Comparison of ENCODE assay signal across 8 cellular contexts in genomic region chr1:53945433-53946251, GRCh38. TPM values are rescaled to one million over a fixed set of nuclear protein-coding genes. Genes with fewer than 3 reads are reported as not detected.
DNase-seq lines count a peak whose midpoint lies in the region; ATAC-seq, FAIRE-seq and TF ChIP-seq lines count a peak whose summit lies in the region.

Gene IFT25 (minus strand): TSS chr1:53945699. CDS start chr1:53940082, 5,617 bp downstream.

- 0 to 1% methylated on average over 3 to 42 of the region's 90 CpGs for WGBS in transverse colon (ENCODE audit: low coverage in 1 of 2), 2 donors

- peak within 1 kb of the TSS; percentile 86 for H3K9ac ChIP-seq in adipocyte (ENCODE audit: low read length)

- in situ Hi-C loops in transverse colon (cut with MboI; ENCODE audit: low pct_ligation_motif_present in 1 of 4, low pct_unique_long_range_greater_than_20kb in 1 of 4, low sequenced_read_pairs in 3 of 4): loop anchor here in 1 of 4 donors (25.0 kb wide), 1 partner anchor 92 kb away; no protein-coding TSS in a partner anchor

- FAIRE-seq in GM12892 (lab: Jason Lieb, UNC): no peak

- H3K4me1 ChIP-seq in adipocyte (ENCODE audit: control insufficient read depth, insufficient read depth, low read length) (peaks cover 23% of the 10 kb centered on the region), cardiac muscle cell (ENCODE audit: low read depth) (peaks cover 13% of the 10 kb centered on the region), transverse colon (peaks cover 10 to 39% (median 19%) of the 10 kb centered on the region in 4 donors)

- TF ChIP-seq EP300 in transverse colon (IDR thresholded peaks at IDR 0.05; ENCODE audit: low read depth): no peak

- H3K27ac ChIP-seq in cardiac muscle cell: peak within 1 kb of the TSS; percentile 91
- peak within 1 kb of the TSS; percentile 87 to 94 (median 92) for H3K27ac ChIP-seq in transverse colon

- ATAC-seq in HG02798 (IDR thresholded peaks at IDR 0.05; ENCODE audit: poor library complexity, unreplicated experiment): peak; percentile 80

- DNase-seq in GM12892 (ENCODE audit: insufficient read length) (peak; percentile 77), NCI-H1417 treated with DMSO at 0.1 percent for 48 hours (lab: John Stamatoyannopoulos, UW) (peak; percentile 80), T follicular helper cell (ENCODE audit: low read depth) (peak; percentile 98), adipocyte (ENCODE audit: low read depth) (peak; percentile 99), cardiac muscle cell (ENCODE audit: low read depth in 1 of 2, low spot score in 1 of 2) (peak; percentile 96 to 99), pons (ENCODE audit: low spot score) (peak; percentile 95), transverse colon (peak; percentile 99)

- no peaks in the 10 kb centered on the region for H3K36me3 ChIP-seq in adipocyte (ENCODE audit: control insufficient read depth, insufficient read depth, low read length, severe bottlenecking)
- no peaks in the 10 kb centered on the region for H3K36me3 ChIP-seq in cardiac muscle cell
- no peaks in the 10 kb centered on the region for H3K36me3 ChIP-seq in transverse colon

- no peaks in the 10 kb centered on the region for H3K9me3 ChIP-seq in adipocyte (ENCODE audit: control insufficient read depth, low read length)
- H3K9me3 ChIP-seq in cardiac muscle cell (ENCODE audit: low read depth): no peaks in the 10 kb centered on the region
- no peaks in the 10 kb centered on the region for H3K9me3 ChIP-seq in transverse colon

- TF ChIP-seq POLR2A in GM12892 (IDR thresholded peaks at IDR 0.05; ENCODE audit: low read depth, low read length): peak; percentile 90
- TF ChIP-seq POLR2A in transverse colon (IDR thresholded peaks at IDR 0.05): peak; percentile 66

- intact Hi-C loops in transverse colon (cut with DNase I; ENCODE audit: low total_unique reads): no loop called here

- H3K4me3 ChIP-seq in adipocyte (ENCODE audit: low read length) (peak within 1 kb of the TSS; percentile 89), cardiac muscle cell (peak within 1 kb of the TSS; percentile 96), transverse colon (peak within 1 kb of the TSS; percentile 61 to 95 (median 77))

- TF ChIP-seq CTCF in cardiac muscle cell (IDR thresholded peaks at IDR 0.05; ENCODE audit: low read depth, low read length): no peak
- TF ChIP-seq CTCF in transverse colon (IDR thresholded peaks at IDR 0.05): no peak

- H3K27me3 ChIP-seq in adipocyte (replicated peaks; ENCODE audit: control insufficient read depth, insufficient read depth, low read length) (no peaks in the 10 kb centered on the region), cardiac muscle cell (no peaks in the 10 kb centered on the region), transverse colon (no peaks in the 10 kb centered on the region)

RNA-seq across cellular contexts. Expression of gene IFT25, which starts in this region (rescaled TPM):
- 92.9 TPM for polyA plus RNA-seq in GM12892 (2012; ENCODE audit: missing spikeins)
- total RNA-seq in cardiac muscle cell (21.6 and 32.8 TPM in 2 replicates), transverse colon (10 to 100 TPM in 3 of 4 donors, 1 to 10 TPM in 1; 4.2 to 22.5 (median 12.9) TPM)
- polyA plus RNA-seq in cardiac muscle cell: 54.7 and 57.9 TPM in 2 replicates

Comparison
In these comparisons a context has a peak if more than half of its experiments do, and no peak if none do; other contexts are left out.
1. Peak in every context shown above with its lines: DNase-seq, ATAC-seq, H3K4me3 ChIP-seq and H3K27ac ChIP-seq.